In genomic region chr15:29087521-29088285, GRCh38 we compare ENCODE assay signal across 1 cellular context.
TF ChIP-seq lines count a peak whose summit lies in the region.

No MANE protein-coding gene starts in this region.

TF ChIP-seq in H1, 55 proteins besides CTCF, POLR2A, EP300 and RAD21:
- TF ChIP-seq CHD1 (IDR thresholded peaks at IDR 0.05; ENCODE audit: low read depth, low read length), result no peak
- no peak for TF ChIP-seq NRF1 (IDR thresholded peaks at IDR 0.05; ENCODE audit: low read depth, low read length)
- no peak for TF ChIP-seq PHF8 (conservative IDR thresholded peaks at IDR 0.05; ENCODE audit: low read depth, low read length)
- TF ChIP-seq CHD2 (IDR thresholded peaks at IDR 0.05; ENCODE audit: low read length), result no peak
- TF ChIP-seq CHD7 (IDR thresholded peaks at IDR 0.05; ENCODE audit: insufficient replicate concordance, low read length), result no peak
- TF ChIP-seq CTBP2 (IDR thresholded peaks at IDR 0.05; ENCODE audit: borderline replicate concordance, insufficient read depth, insufficient read length, low read length), result no peak
- TF ChIP-seq TBP (IDR thresholded peaks at IDR 0.05; ENCODE audit: low read depth, low read length), result no peak
- no peak for TF ChIP-seq SAP30 (IDR thresholded peaks at IDR 0.05; ENCODE audit: insufficient read depth, insufficient replicate concordance, low read length)
- TF ChIP-seq TCF12 (IDR thresholded peaks at IDR 0.05; ENCODE audit: low read depth, low read length), result no peak
- TF ChIP-seq EZH2 (IDR thresholded peaks at IDR 0.05; ENCODE audit: low read depth, low read length, severe bottlenecking), result no peak
- no peak for TF ChIP-seq SIN3A (conservative IDR thresholded peaks at IDR 0.05 in 1 of 2, IDR thresholded peaks at IDR 0.05 in 1 of 2; ENCODE audit: low read depth in 1 of 2, low read length in 2 of 2)
- TF ChIP-seq TAF1 (IDR thresholded peaks at IDR 0.05; ENCODE audit: low read depth, low read length), result no peak
- no peak for TF ChIP-seq E2F6 (IDR thresholded peaks at IDR 0.05)
- no peak for TF ChIP-seq KDM4A (IDR thresholded peaks at IDR 0.05; ENCODE audit: low read depth, low read length, severe bottlenecking)
- no peak for TF ChIP-seq MAFK (IDR thresholded peaks at IDR 0.05; ENCODE audit: low read depth, low read length)
- no peak for TF ChIP-seq JUND (IDR thresholded peaks at IDR 0.05; ENCODE audit: low read length)
- no peak for TF ChIP-seq BACH1 (IDR thresholded peaks at IDR 0.05; ENCODE audit: low read length)
- no peak for TF ChIP-seq SP4 (IDR thresholded peaks at IDR 0.05; ENCODE audit: low read length)
- no peak for TF ChIP-seq ATF2 (IDR thresholded peaks at IDR 0.05; ENCODE audit: low read length)
- TF ChIP-seq KDM5A (IDR thresholded peaks at IDR 0.05; ENCODE audit: low read length), result no peak
